Comparison of ENCODE assay signal across 10 cellular contexts in genomic region chr14:68268719-68269118, GRCh38.
DNase-seq lines count a peak whose midpoint lies in the region; ATAC-seq and TF ChIP-seq lines count a peak whose summit lies in the region.
"Had no signal": no experiment of that assay in that cellular context is flagged by ENCODE, and none has a peak within 500 bp of the region (broad histone marks: within the 10 kb centered on the region; RNA-seq: fewer than 3 reads in every experiment).

No MANE protein-coding gene starts in this region.

- H3K27me3 ChIP-seq in skeletal muscle tissue (ENCODE audit: control insufficient read depth in 3 of 3, insufficient read depth in 3 of 3, low read length in 3 of 3) = no peaks in the 10 kb centered on the region

- peak; percentile 16 for ATAC-seq in HG03139 (IDR thresholded peaks at IDR 0.05; ENCODE audit: unreplicated experiment)

- H3K4me3 ChIP-seq in GM12865 (ENCODE audit: low read depth, low read length) = no peak overlapping the region
- no peak overlapping the region for H3K4me3 ChIP-seq in astrocyte of the spinal cord (ENCODE audit: low read depth, low read length)
- H3K4me3 ChIP-seq in skeletal muscle tissue (ENCODE audit: low read length in 3 of 3) = no peak overlapping the region

- H3K4me1 ChIP-seq in skeletal muscle tissue (ENCODE audit: control insufficient read depth in 3 of 3, insufficient read depth in 3 of 3, low read length in 3 of 3) = peaks cover 2 to 15% (median 12%) of the 10 kb centered on the region in 3 donors

- H3K36me3 ChIP-seq in skeletal muscle tissue (ENCODE audit: control insufficient read depth in 3 of 3, insufficient read depth in 3 of 3, low read length in 3 of 3) = no peaks in the 10 kb centered on the region

- DNase-seq in GM12865 (ENCODE audit: low read depth) = peak; percentile 49
- peak; percentile 44 for DNase-seq in astrocyte of the spinal cord (ENCODE audit: low read depth, low spot score)
- no peak for DNase-seq in activated gamma-delta T cell treated with Interleukin-2 at 50 U/mL for 16 hours
- no peak for DNase-seq in NCI-H524 treated with DMSO at 0.1 percent for 48 hours (lab: John Stamatoyannopoulos, UW)
- no peak for DNase-seq in DMS 273 (lab: John Stamatoyannopoulos, UW; ENCODE audit: unreplicated experiment)
- no peak for DNase-seq in SHP77 treated with DMSO at 0.1 percent for 48 hours (lab: John Stamatoyannopoulos, UW)
- DNase-seq: amniotic stem cell had no signal

- no peaks in the 10 kb centered on the region for H3K9me3 ChIP-seq in skeletal muscle tissue (ENCODE audit: control insufficient read depth in 3 of 3, low read length in 3 of 3)

- H3K9ac ChIP-seq in skeletal muscle tissue (ENCODE audit: low read depth in 1 of 3, low read length in 3 of 3) = no peak overlapping the region

- TF ChIP-seq CTCF in GM12865 (IDR thresholded peaks at IDR 0.05; ENCODE audit: insufficient read depth, low read depth, low read length, missing control alignments) (no peak), astrocyte of the spinal cord (IDR thresholded peaks at IDR 0.05; ENCODE audit: low read depth, low read length) (no peak)

- peak overlapping the region; percentile 63 for H3K27ac ChIP-seq in skeletal muscle tissue (ENCODE audit: low read depth, low read length)
- H3K27ac ChIP-seq: HL-60 had no signal

- in situ Hi-C loops in astrocyte of the spinal cord (cut with HindIII; ENCODE audit: low sequenced_read_pairs) = no loop called here

Comparison
In these comparisons a context has a peak if more than half of its experiments do, and no peak if none do; other contexts are left out.
1. DNase-seq: peak in GM12865 (single experiment) and astrocyte of the spinal cord (single experiment); none in activated gamma-delta T cell treated with Interleukin-2 at 50 U/mL for 16 hours (single experiment), NCI-H524 treated with DMSO at 0.1 percent for 48 hours (single experiment), DMS 273 (single experiment) and SHP77 treated with DMSO at 0.1 percent for 48 hours (single experiment).